30 cellular contexts compared by ENCODE assay signal in the genomic region with DNA sequence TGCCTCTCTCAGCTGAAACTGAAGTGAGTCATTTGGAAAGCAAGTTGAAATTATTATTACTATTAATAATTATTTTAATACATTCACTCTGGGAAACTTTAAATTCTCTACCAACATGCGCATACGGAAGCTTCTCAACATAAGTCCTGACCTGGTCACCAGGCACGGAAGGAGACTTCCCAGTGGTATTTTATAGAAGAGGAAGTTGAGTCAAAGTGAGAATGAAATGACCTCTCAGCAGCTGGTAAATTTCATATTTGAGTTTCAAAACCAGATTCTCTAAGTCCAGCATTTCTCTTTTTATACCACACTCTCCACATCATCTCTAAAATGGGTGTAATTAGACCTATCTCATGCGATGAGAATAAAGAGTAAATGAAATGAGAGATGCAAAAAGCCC.
DNase-seq lines count a peak whose midpoint lies in the region; ATAC-seq, FAIRE-seq and TF ChIP-seq lines count a peak whose summit lies in the region.
"Had no signal": no experiment of that assay in that cellular context is flagged by ENCODE, and none has a peak within 500 bp of the region (broad histone marks: within the 10 kb centered on the region; RNA-seq: fewer than 3 reads in every experiment).

No MANE protein-coding gene starts in this region.

- no peak for TF ChIP-seq POLR2A in GM12891 (IDR thresholded peaks at IDR 0.05; ENCODE audit: low read depth, low read length)

- peaks cover 27% of the 10 kb centered on the region for H3K4me1 Mint-ChIP-seq in T-helper 2 cell treated with Interferon-gamma antibody and Interleukin-4, amounts not matched to agents 5 μg/mL and 100 μg/mL, for 36 hours (ENCODE audit: low read depth)
- peaks cover 54% of the 10 kb centered on the region for H3K4me1 Mint-ChIP-seq in dendritic cell treated with granulocyte-macrophage colony-stimulating factor and Interleukin-4, amounts not matched to agents 40 ng/mL and 50 ng/mL, for 4 days (ENCODE audit: low read depth)

- in situ Hi-C loops in GM13976 (cut with MboI; ENCODE audit: low sequenced_read_pairs, unreplicated experiment), result no loop called here

- no peak for TF ChIP-seq CTCF in GM13976 (IDR thresholded peaks at IDR 0.05; ENCODE audit: borderline replicate concordance, control extremely low read depth, extremely low read depth, insufficient read depth, missing control alignments)

- peaks cover 2% of the 10 kb centered on the region for H3K36me3 Mint-ChIP-seq in T-helper 2 cell treated with Interferon-gamma antibody and Interleukin-4, amounts not matched to agents 5 μg/mL and 100 μg/mL, for 36 hours (ENCODE audit: low read depth)
- H3K36me3 Mint-ChIP-seq in dendritic cell treated with granulocyte-macrophage colony-stimulating factor and Interleukin-4, amounts not matched to agents 40 ng/mL and 50 ng/mL, for 4 days (ENCODE audit: low read depth), result no peaks in the 10 kb centered on the region
- H3K36me3 Mint-ChIP-seq: activated naive CD8-positive, alpha-beta T cell treated with anti-CD3 and anti-CD28 coated beads, Interleukin-2, amount 10 ng/mL, durations not matched to agents 7 days and 5 days had no signal

- H3K27ac Mint-ChIP-seq in T-helper 2 cell treated with Interferon-gamma antibody and Interleukin-4, amounts not matched to agents 5 μg/mL and 100 μg/mL, for 36 hours, result peak overlapping the region; percentile 60
- H3K27ac Mint-ChIP-seq in dendritic cell treated with granulocyte-macrophage colony-stimulating factor and Interleukin-4, amounts not matched to agents 40 ng/mL and 50 ng/mL, for 4 days, result peak overlapping the region; percentile 88
- H3K27ac Mint-ChIP-seq: activated naive CD8-positive, alpha-beta T cell treated with anti-CD3 and anti-CD28 coated beads, Interleukin-2, amount 10 ng/mL, durations not matched to agents 7 days and 5 days had no signal

- DNase-seq in T-helper 2 cell treated with Interferon-gamma antibody and Interleukin-4, amounts not matched to agents 5 μg/mL and 100 μg/mL, for 36 hours (ENCODE audit: low spot score), result no peak
- DNase-seq in T-helper 2 cell, result no peak
- no peak for DNase-seq in GM12891 (ENCODE audit: insufficient read length, low spot score)
- DNase-seq in sciatic nerve (ENCODE audit: low spot score), result no peak
- no peak for DNase-seq in NCI-H2029 treated with DMSO at 0.1 percent for 48 hours (lab: John Stamatoyannopoulos, UW)
- no peak for DNase-seq in effector CD4-positive, alpha-beta T cell
- DNase-seq in GM13976 (ENCODE audit: low spot score), result no peak
- DNase-seq: 8988T; activated CD4-positive, alpha-beta T cell treated with anti-CD3 and anti-CD28 coated beads, Interleukin-2, amount 50 U/mL, for 48 hours; activated effector memory CD4-positive, alpha-beta T cell treated with Interleukin-2 at 50 U/mL for 16 hours; activated naive CD8-positive, alpha-beta T cell treated with anti-CD3 and anti-CD28 coated beads, Interleukin-2, amount 10 ng/mL, durations not matched to agents 7 days and 5 days; caudate nucleus; gastrocnemius medialis; HCEC 1CT; midbrain; naive thymus-derived CD8-positive, alpha-beta T cell; NCI-H1417; NCI-H2081; NCI-H2227 treated with DMSO at 0.1 percent for 48 hours; NCI-H526 treated with DMSO at 0.1 percent for 48 hours; ovary; retina; stimulated activated CD4-positive, alpha-beta T cell treated with anti-CD3 and anti-CD28 coated beads, Interleukin-2, amount 100 ng/mL, for 48 hours; upper lobe of left lung had no signal

- H3K9me3 Mint-ChIP-seq in T-helper 2 cell treated with Interferon-gamma antibody and Interleukin-4, amounts not matched to agents 5 μg/mL and 100 μg/mL, for 36 hours, result no peaks in the 10 kb centered on the region
- H3K9me3 Mint-ChIP-seq in dendritic cell treated with granulocyte-macrophage colony-stimulating factor and Interleukin-4, amounts not matched to agents 40 ng/mL and 50 ng/mL, for 4 days, result peaks cover 13% of the 10 kb centered on the region
- H3K9me3 Mint-ChIP-seq: activated naive CD8-positive, alpha-beta T cell treated with anti-CD3 and anti-CD28 coated beads, Interleukin-2, amount 10 ng/mL, durations not matched to agents 7 days and 5 days; naive thymus-derived CD8-positive, alpha-beta T cell had no signal

- no peak for FAIRE-seq in GM12891 (lab: Jason Lieb, UNC)
- FAIRE-seq: astrocyte, endometrium, RCC 7860, TTC549 had no signal

- intact Hi-C loops in dendritic cell treated with granulocyte-macrophage colony-stimulating factor and Interleukin-4, amounts not matched to agents 40 ng/mL and 50 ng/mL, for 4 days (cut with micrococcal nuclease), result loop anchor here (10.0 kb wide), 2 partner anchors 470 to 1490 kb away; no protein-coding TSS in a partner anchor
- intact Hi-C loops in sciatic nerve (cut with DNase I), result no loop called here

- peak overlapping the region; percentile 60 for H3K4me3 Mint-ChIP-seq in T-helper 2 cell treated with Interferon-gamma antibody and Interleukin-4, amounts not matched to agents 5 μg/mL and 100 μg/mL, for 36 hours
- peak overlapping the region; percentile 49 for H3K4me3 Mint-ChIP-seq in dendritic cell treated with granulocyte-macrophage colony-stimulating factor and Interleukin-4, amounts not matched to agents 40 ng/mL and 50 ng/mL, for 4 days
- H3K4me3 Mint-ChIP-seq: activated naive CD8-positive, alpha-beta T cell treated with anti-CD3 and anti-CD28 coated beads, Interleukin-2, amount 10 ng/mL, durations not matched to agents 7 days and 5 days had no signal

- ATAC-seq in sciatic nerve, result peak; percentile 68
- ATAC-seq: activated CD4-positive, CD25-positive, alpha-beta regulatory T cell treated with anti-CD3 and anti-CD28 coated beads, Interleukin-2, amount 50 U/mL, for 24 hours; gastrocnemius medialis; naive thymus-derived CD8-positive, alpha-beta T cell had no signal

- H3K27me3 Mint-ChIP-seq in T-helper 2 cell treated with Interferon-gamma antibody and Interleukin-4, amounts not matched to agents 5 μg/mL and 100 μg/mL, for 36 hours (ENCODE audit: low read depth), result no peaks in the 10 kb centered on the region
- peaks cover 24% of the 10 kb centered on the region for H3K27me3 Mint-ChIP-seq in dendritic cell treated with granulocyte-macrophage colony-stimulating factor and Interleukin-4, amounts not matched to agents 40 ng/mL and 50 ng/mL, for 4 days
- H3K27me3 Mint-ChIP-seq: activated naive CD8-positive, alpha-beta T cell treated with anti-CD3 and anti-CD28 coated beads, Interleukin-2, amount 10 ng/mL, durations not matched to agents 7 days and 5 days; naive thymus-derived CD8-positive, alpha-beta T cell had no signal

TF ChIP-seq in GM12891, 5 proteins besides CTCF, POLR2A, EP300 and RAD21:
- no peak for TF ChIP-seq POLR2AphosphoS5 (IDR thresholded peaks at IDR 0.05; ENCODE audit: low read depth, low read length)
- peak; percentile 49; the same call in 1 of the 2 replicates for TF ChIP-seq SPI1 (IDR thresholded peaks at IDR 0.05; ENCODE audit: low read depth, low read length)
